In the genomic region with DNA sequence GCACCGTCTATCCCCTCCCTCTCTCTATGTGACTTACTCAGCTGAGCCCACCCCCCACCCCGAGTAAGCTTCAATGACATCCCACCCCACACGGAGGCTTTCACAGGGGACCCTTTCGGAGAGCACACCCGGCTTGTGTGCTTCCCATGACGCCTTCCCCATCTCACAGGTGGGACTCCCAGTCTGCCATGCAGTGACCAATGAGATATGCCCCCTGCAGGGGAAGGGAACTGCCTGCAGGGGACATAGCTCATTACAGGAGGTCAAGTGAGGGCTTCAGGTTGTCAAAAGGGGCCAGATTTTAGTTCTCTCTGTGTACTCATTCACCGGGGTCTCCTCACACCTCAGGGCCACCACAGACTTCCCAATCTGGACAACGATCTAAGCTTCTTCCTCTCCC, we compare ENCODE assay signal across 3 cellular contexts.
TF ChIP-seq lines count a peak whose summit lies in the region.

No MANE protein-coding gene starts in this region.

TF ChIP-seq in HCT116, 20 proteins besides CTCF, POLR2A, EP300 and RAD21:
- no peak for TF ChIP-seq POLR2AphosphoS5 (IDR thresholded peaks at IDR 0.05; ENCODE audit: low read depth, low read length)
- no peak for TF ChIP-seq EGR1 (IDR thresholded peaks at IDR 0.05; ENCODE audit: low read depth)
- TF ChIP-seq SP1 (IDR thresholded peaks at IDR 0.05; ENCODE audit: low read depth): no peak
- TF ChIP-seq REST (IDR thresholded peaks at IDR 0.05; ENCODE audit: low read depth): no peak
- no peak for TF ChIP-seq ELF1 (IDR thresholded peaks at IDR 0.05; ENCODE audit: borderline replicate concordance, low read depth)
- no peak for TF ChIP-seq JUND (IDR thresholded peaks at IDR 0.05)
- TF ChIP-seq YY1 (IDR thresholded peaks at IDR 0.05; ENCODE audit: extremely low read depth, insufficient replicate concordance, low read depth, low read length): no peak
- no peak for TF ChIP-seq CBX3 (IDR thresholded peaks at IDR 0.05; ENCODE audit: low read depth)
- TF ChIP-seq, protein P1, sequence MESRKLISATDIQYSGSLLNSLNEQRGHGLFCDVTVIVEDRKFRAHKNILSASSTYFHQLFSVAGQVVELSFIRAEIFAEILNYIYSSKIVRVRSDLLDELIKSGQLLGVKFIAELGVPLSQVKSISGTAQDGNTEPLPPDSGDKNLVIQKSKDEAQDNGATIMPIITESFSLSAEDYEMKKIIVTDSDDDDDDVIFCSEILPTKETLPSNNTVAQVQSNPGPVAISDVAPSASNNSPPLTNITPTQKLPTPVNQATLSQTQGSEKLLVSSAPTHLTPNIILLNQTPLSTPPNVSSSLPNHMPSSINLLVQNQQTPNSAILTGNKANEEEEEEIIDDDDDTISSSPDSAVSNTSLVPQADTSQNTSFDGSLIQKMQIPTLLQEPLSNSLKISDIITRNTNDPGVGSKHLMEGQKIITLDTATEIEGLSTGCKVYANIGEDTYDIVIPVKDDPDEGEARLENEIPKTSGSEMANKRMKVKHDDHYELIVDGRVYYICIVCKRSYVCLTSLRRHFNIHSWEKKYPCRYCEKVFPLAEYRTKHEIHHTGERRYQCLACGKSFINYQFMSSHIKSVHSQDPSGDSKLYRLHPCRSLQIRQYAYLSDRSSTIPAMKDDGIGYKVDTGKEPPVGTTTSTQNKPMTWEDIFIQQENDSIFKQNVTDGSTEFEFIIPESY (IDR thresholded peaks at IDR 0.05; ENCODE audit: extremely low read depth, insufficient replicate concordance, low read length): no peak
- no peak for TF ChIP-seq SRF (IDR thresholded peaks at IDR 0.05; ENCODE audit: low read depth)
- TF ChIP-seq, protein P2, sequence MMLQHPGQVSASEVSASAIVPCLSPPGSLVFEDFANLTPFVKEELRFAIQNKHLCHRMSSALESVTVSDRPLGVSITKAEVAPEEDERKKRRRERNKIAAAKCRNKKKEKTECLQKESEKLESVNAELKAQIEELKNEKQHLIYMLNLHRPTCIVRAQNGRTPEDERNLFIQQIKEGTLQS (IDR thresholded peaks at IDR 0.05): no peak
- TF ChIP-seq FOSL1 (IDR thresholded peaks at IDR 0.05; ENCODE audit: low read depth): no peak
- TF ChIP-seq ZNF274 (IDR thresholded peaks at IDR 0.05; ENCODE audit: low read depth, low read length): no peak
- TF ChIP-seq EZH2phosphoT487 (IDR thresholded peaks at IDR 0.05; ENCODE audit: borderline replicate concordance): no peak
- TF ChIP-seq TCF7L2 (IDR thresholded peaks at IDR 0.05; ENCODE audit: borderline replicate concordance, extremely low read depth, insufficient read depth, insufficient read length): no peak

TF ChIP-seq in WTC11, 78 proteins besides CTCF, POLR2A, EP300 and RAD21 (continues in another document):
- no peak for TF ChIP-seq ZNF423 (CRISPR knock-in tag; IDR thresholded peaks at IDR 0.05)
- no peak for TF ChIP-seq ATF1 (CRISPR knock-in tag; IDR thresholded peaks at IDR 0.05)
- no peak for TF ChIP-seq ESRRA (CRISPR knock-in tag; IDR thresholded peaks at IDR 0.05; ENCODE audit: borderline replicate concordance)
- TF ChIP-seq CREM (CRISPR knock-in tag; IDR thresholded peaks at IDR 0.05): no peak
- TF ChIP-seq ETV6 (CRISPR knock-in tag; IDR thresholded peaks at IDR 0.05): no peak
- TF ChIP-seq HMGA2 (CRISPR knock-in tag; IDR thresholded peaks at IDR 0.05): no peak
- TF ChIP-seq, protein P3, sequence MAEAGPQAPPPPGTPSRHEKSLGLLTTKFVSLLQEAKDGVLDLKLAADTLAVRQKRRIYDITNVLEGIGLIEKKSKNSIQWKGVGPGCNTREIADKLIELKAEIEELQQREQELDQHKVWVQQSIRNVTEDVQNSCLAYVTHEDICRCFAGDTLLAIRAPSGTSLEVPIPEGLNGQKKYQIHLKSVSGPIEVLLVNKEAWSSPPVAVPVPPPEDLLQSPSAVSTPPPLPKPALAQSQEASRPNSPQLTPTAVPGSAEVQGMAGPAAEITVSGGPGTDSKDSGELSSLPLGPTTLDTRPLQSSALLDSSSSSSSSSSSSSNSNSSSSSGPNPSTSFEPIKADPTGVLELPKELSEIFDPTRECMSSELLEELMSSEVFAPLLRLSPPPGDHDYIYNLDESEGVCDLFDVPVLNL (CRISPR knock-in tag; IDR thresholded peaks at IDR 0.05; ENCODE audit: borderline replicate concordance, low read depth): no peak
- TF ChIP-seq, protein P4, sequence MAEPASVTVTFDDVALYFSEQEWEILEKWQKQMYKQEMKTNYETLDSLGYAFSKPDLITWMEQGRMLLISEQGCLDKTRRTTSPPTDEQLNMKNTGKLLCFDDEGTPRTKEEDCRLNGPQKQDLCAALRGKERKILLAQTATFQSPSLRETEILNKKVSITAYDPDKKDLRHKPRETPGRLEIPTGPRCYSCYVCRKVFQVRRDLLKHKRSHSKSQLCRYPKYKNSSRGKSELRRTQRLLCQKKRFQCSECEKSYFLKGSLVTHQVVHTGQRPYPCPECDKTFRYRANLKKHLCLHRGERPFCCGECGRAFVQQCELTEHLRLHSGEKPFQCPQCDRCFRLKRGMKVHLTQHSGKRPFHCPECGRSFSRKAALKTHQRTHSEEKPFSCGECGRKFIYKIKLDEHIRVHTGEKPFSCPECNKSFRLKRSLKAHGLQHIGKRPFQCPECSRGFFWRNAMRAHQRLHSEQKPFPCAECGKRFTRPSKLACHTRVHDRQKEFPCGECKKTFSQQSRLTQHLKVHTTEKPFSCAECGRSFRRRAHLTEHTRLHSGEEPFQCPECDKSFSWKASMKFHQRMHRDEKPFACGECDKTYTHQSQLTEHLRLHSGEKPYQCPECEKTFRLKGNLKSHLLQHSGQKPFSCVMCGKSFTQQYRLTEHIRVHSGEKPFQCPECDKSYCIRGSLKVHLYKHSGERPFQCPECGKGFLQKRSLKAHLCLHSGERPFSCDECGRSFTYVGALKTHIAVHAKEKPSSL (CRISPR knock-in tag; conservative IDR thresholded peaks at IDR 0.05): no peak
- no peak for TF ChIP-seq ZNF671 (CRISPR knock-in tag; IDR thresholded peaks at IDR 0.05)
- TF ChIP-seq ELF4 (CRISPR knock-in tag; IDR thresholded peaks at IDR 0.05; ENCODE audit: low read depth): no peak
- TF ChIP-seq KAT7 (CRISPR knock-in tag; IDR thresholded peaks at IDR 0.05; ENCODE audit: borderline replicate concordance): no peak
- no peak for TF ChIP-seq ZNF281 (CRISPR knock-in tag; IDR thresholded peaks at IDR 0.05)
- TF ChIP-seq TEAD1 (CRISPR knock-in tag; IDR thresholded peaks at IDR 0.05): no peak
- no peak for TF ChIP-seq NR3C1 (CRISPR knock-in tag; conservative IDR thresholded peaks at IDR 0.05; ENCODE audit: low read depth)
- no peak for TF ChIP-seq SMAD3 (CRISPR knock-in tag; IDR thresholded peaks at IDR 0.05; ENCODE audit: borderline replicate concordance)
- TF ChIP-seq OVOL2 (CRISPR knock-in tag; IDR thresholded peaks at IDR 0.05; ENCODE audit: borderline replicate concordance): no peak
- TF ChIP-seq, protein P5, sequence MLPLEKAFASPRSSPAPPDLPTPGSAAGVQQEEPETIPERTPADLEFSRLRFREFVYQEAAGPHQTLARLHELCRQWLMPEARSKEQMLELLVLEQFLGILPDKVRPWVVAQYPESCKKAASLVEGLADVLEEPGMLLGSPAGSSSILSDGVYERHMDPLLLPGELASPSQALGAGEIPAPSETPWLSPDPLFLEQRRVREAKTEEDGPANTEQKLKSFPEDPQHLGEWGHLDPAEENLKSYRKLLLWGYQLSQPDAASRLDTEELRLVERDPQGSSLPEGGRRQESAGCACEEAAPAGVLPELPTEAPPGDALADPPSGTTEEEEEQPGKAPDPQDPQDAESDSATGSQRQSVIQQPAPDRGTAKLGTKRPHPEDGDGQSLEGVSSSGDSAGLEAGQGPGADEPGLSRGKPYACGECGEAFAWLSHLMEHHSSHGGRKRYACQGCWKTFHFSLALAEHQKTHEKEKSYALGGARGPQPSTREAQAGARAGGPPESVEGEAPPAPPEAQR (CRISPR knock-in tag; IDR thresholded peaks at IDR 0.05): no peak
- no peak for TF ChIP-seq ZNF317 (CRISPR knock-in tag; IDR thresholded peaks at IDR 0.05; ENCODE audit: borderline replicate concordance, low read depth)

TF ChIP-seq in SK-N-SH, 30 proteins besides CTCF, POLR2A, EP300 and RAD21:
- TF ChIP-seq CHD2 (IDR thresholded peaks at IDR 0.05; ENCODE audit: low read length, partially characterized antibody): no peak
- TF ChIP-seq RCOR1 (IDR thresholded peaks at IDR 0.05; ENCODE audit: low read length): no peak
- TF ChIP-seq NRF1 (IDR thresholded peaks at IDR 0.05; ENCODE audit: low read depth, low read length): no peak
- no peak for TF ChIP-seq FOXM1 (IDR thresholded peaks at IDR 0.05; ENCODE audit: low read depth)
- no peak for TF ChIP-seq ELF1 (IDR thresholded peaks at IDR 0.05)
- no peak for TF ChIP-seq SIN3A (IDR thresholded peaks at IDR 0.05; ENCODE audit: borderline replicate concordance, low read depth, low read length)
- no peak for TF ChIP-seq YY1 (IDR thresholded peaks at IDR 0.05; ENCODE audit: low read depth)
- no peak for TF ChIP-seq SMC3 (IDR thresholded peaks at IDR 0.05; ENCODE audit: low read depth, low read length)
- no peak for TF ChIP-seq RFX5 (IDR thresholded peaks at IDR 0.05; ENCODE audit: low read length)
- no peak for TF ChIP-seq JUND (IDR thresholded peaks at IDR 0.05)
